In the genomic region with DNA sequence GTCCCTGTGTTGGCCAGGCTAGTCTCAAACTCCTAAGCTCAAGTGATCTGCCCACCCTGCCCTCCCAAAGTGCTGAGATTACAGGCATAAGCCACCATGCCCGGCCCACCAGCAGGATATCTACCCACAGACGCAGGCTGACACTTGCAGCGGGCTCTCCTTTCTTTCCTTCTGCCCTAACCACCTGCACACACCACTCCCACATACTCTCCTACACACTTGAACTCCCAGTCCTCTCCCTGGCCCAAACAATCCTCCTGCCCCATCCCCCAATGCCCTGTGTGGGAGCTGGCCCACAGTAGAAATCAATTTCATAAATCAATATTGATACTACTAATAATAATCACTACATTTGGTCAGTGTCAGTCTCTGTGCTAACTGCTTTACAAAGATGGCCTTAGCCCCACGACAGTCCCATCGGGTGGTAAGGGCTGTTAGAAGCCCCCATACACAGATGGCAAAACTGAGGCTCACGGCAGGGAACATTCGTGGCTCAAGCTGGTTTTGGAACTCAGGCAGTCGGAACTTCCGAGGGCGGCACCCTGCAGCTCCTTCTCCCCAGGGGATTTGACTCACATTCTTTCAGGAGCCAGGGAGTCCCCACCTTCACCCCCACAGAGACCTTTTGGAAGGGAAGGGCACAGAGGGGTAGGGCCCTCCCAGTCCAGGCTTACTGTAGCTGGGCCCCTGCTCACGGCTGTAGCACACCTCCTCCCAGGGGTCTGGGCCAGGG, we compare ENCODE assay signal across 17 cellular contexts. TPM values are rescaled to one million over a fixed set of nuclear protein-coding genes. Genes with fewer than 3 reads are reported as not detected.
DNase-seq lines count a peak whose midpoint lies in the region; ATAC-seq and TF ChIP-seq lines count a peak whose summit lies in the region.
"Had no signal": no experiment of that assay in that cellular context is flagged by ENCODE, and none has a peak within 500 bp of the region (broad histone marks: within the 10 kb centered on the region; RNA-seq: fewer than 3 reads in every experiment).

No MANE protein-coding gene starts in this region.

- no peaks in the 10 kb centered on the region for H4K20me1 ChIP-seq in smooth muscle cell (ENCODE audit: low read depth)

- H3K27me3 Mint-ChIP-seq in activated naive CD8-positive, alpha-beta T cell treated with anti-CD3 and anti-CD28 coated beads, Interleukin-2, amount 10 ng/mL, durations not matched to agents 7 days and 5 days, result peaks cover 72% of the 10 kb centered on the region
- H3K27me3 Mint-ChIP-seq in activated naive CD8-positive, alpha-beta T cell treated with anti-CD3 and anti-CD28 coated beads for 36 hours, result peaks cover 89% of the 10 kb centered on the region
- H3K27me3 Mint-ChIP-seq in T-helper 17 cell, result peaks cover 62% of the 10 kb centered on the region

- H3K79me2 ChIP-seq in smooth muscle cell (ENCODE audit: low read depth), result no peaks in the 10 kb centered on the region

- no peaks in the 10 kb centered on the region for H3F3A ChIP-seq in smooth muscle cell (ENCODE audit: low read depth)

- POLR2A ChIA-PET in activated naive CD8-positive, alpha-beta T cell treated with anti-CD3 and anti-CD28 coated beads, Interleukin-2, amount 10 ng/mL, durations not matched to agents 7 days and 5 days (lab: Charles Lee), result interaction anchor here (0.6 to 1.4 kb wide), 2 partner anchors 41 to 178 kb away, joined by 3 read pairs; no protein-coding TSS in a partner anchor

- H3K4me2 ChIP-seq in smooth muscle cell, result no peak overlapping the region

- H3K4me1 ChIP-seq in iPS-15b (ENCODE audit: control insufficient read depth, insufficient read depth, low read length), result peaks cover 9% of the 10 kb centered on the region
- H3K4me1 ChIP-seq in smooth muscle cell (ENCODE audit: low read depth), result peaks cover 6% of the 10 kb centered on the region

- H3K4me3 Mint-ChIP-seq in activated naive CD8-positive, alpha-beta T cell treated with anti-CD3 and anti-CD28 coated beads, Interleukin-2, amount 10 ng/mL, durations not matched to agents 7 days and 5 days, result peak overlapping the region; percentile 11
- H3K4me3 Mint-ChIP-seq in activated naive CD8-positive, alpha-beta T cell treated with anti-CD3 and anti-CD28 coated beads for 36 hours, result no peak overlapping the region
- H3K4me3 Mint-ChIP-seq in T-helper 17 cell, result peak overlapping the region; percentile 63
- H3K4me3 Mint-ChIP-seq in stimulated activated effector memory CD8-positive, alpha-beta T cell treated with anti-CD3 and anti-CD28 coated beads, Interleukin-12 subunit alpha, Interleukin-12 subunit beta, amount 100 ng/mL, for 72 hours, result peak overlapping the region; percentile 63
- H3K4me3 Mint-ChIP-seq: dendritic cell treated with granulocyte-macrophage colony-stimulating factor and Interleukin-4, amounts not matched to agents 40 ng/mL and 50 ng/mL, for 4 days had no signal

- no peak for TF ChIP-seq CTCF in smooth muscle cell (IDR thresholded peaks at IDR 0.05; ENCODE audit: borderline replicate concordance, insufficient read depth, poor library complexity, severe bottlenecking)

- no peaks in the 10 kb centered on the region for H3K36me3 ChIP-seq in iPS-15b (ENCODE audit: control insufficient read depth, insufficient read depth, low read length)
- no peaks in the 10 kb centered on the region for H3K36me3 ChIP-seq in smooth muscle cell (ENCODE audit: low read depth)
- H3K36me3 ChIP-seq: brain microvascular endothelial cell, heart right ventricle, Peyer's patch had no signal

- H3K27me3 ChIP-seq in iPS-15b (ENCODE audit: control insufficient read depth, insufficient read depth, low read length), result peaks cover 9% of the 10 kb centered on the region
- peaks cover 54% of the 10 kb centered on the region for H3K27me3 ChIP-seq in smooth muscle cell (ENCODE audit: low read depth)
- H3K27me3 ChIP-seq: brain microvascular endothelial cell had no signal

- H3K4me1 Mint-ChIP-seq in activated naive CD8-positive, alpha-beta T cell treated with anti-CD3 and anti-CD28 coated beads, Interleukin-2, amount 10 ng/mL, durations not matched to agents 7 days and 5 days, result peaks cover 17% of the 10 kb centered on the region
- H3K4me1 Mint-ChIP-seq in activated naive CD8-positive, alpha-beta T cell treated with anti-CD3 and anti-CD28 coated beads for 36 hours, result peaks cover 12% of the 10 kb centered on the region
- H3K4me1 Mint-ChIP-seq in T-helper 17 cell, result peaks cover 24% of the 10 kb centered on the region
- peaks cover 30% of the 10 kb centered on the region for H3K4me1 Mint-ChIP-seq in stimulated activated effector memory CD8-positive, alpha-beta T cell treated with anti-CD3 and anti-CD28 coated beads, Interleukin-12 subunit alpha, Interleukin-12 subunit beta, amount 100 ng/mL, for 72 hours

- no peak overlapping the region for H3K27ac Mint-ChIP-seq in activated naive CD8-positive, alpha-beta T cell treated with anti-CD3 and anti-CD28 coated beads, Interleukin-2, amount 10 ng/mL, durations not matched to agents 7 days and 5 days
- no peak overlapping the region for H3K27ac Mint-ChIP-seq in activated naive CD8-positive, alpha-beta T cell treated with anti-CD3 and anti-CD28 coated beads for 36 hours
- no peak overlapping the region for H3K27ac Mint-ChIP-seq in T-helper 17 cell
- H3K27ac Mint-ChIP-seq in stimulated activated effector memory CD8-positive, alpha-beta T cell treated with anti-CD3 and anti-CD28 coated beads, Interleukin-12 subunit alpha, Interleukin-12 subunit beta, amount 100 ng/mL, for 72 hours, result no peak overlapping the region
- H3K27ac Mint-ChIP-seq: dendritic cell treated with granulocyte-macrophage colony-stimulating factor and Interleukin-4, amounts not matched to agents 40 ng/mL and 50 ng/mL, for 4 days had no signal

- peak overlapping the region; percentile 33 for H3K4me3 ChIP-seq in iPS-15b (ENCODE audit: low read depth, low read length)
- no peak overlapping the region for H3K4me3 ChIP-seq in smooth muscle cell
- H3K4me3 ChIP-seq: Peyer's patch had no signal

- no peak overlapping the region for H3K9ac ChIP-seq in iPS-15b (ENCODE audit: low read depth, low read length)
- H3K9ac ChIP-seq in smooth muscle cell (ENCODE audit: low read depth), result no peak overlapping the region

- H3K9me3 ChIP-seq in T-helper 17 cell (ENCODE audit: control insufficient read depth, low read length, poor library complexity, severe bottlenecking) (no peaks in the 10 kb centered on the region), iPS-15b (ENCODE audit: control insufficient read depth, insufficient read depth, low read length) (no peaks in the 10 kb centered on the region), smooth muscle cell (replicated peaks; ENCODE audit: low read depth) (no peaks in the 10 kb centered on the region)
- H3K9me3 ChIP-seq: heart right ventricle, Peyer's patch had no signal

- no peak for ATAC-seq in activated naive CD8-positive, alpha-beta T cell treated with anti-CD3 and anti-CD28 coated beads, Interleukin-2, amount 10 ng/mL, durations not matched to agents 7 days and 5 days (ENCODE audit: low read depth)
- no peak for ATAC-seq in T-helper 17 cell
- no peak for ATAC-seq in stimulated activated effector memory CD8-positive, alpha-beta T cell treated with anti-CD3 and anti-CD28 coated beads, Interleukin-12 subunit alpha, Interleukin-12 subunit beta, amount 100 ng/mL, for 72 hours
- no peak for ATAC-seq in activated CD4-positive, CD25-positive, alpha-beta regulatory T cell treated with anti-CD3 and anti-CD28 coated beads, Interleukin-2, amount 50 U/mL, for 24 hours
- ATAC-seq: heart right ventricle, left colon had no signal

- H3K9me3 Mint-ChIP-seq in activated naive CD8-positive, alpha-beta T cell treated with anti-CD3 and anti-CD28 coated beads, Interleukin-2, amount 10 ng/mL, durations not matched to agents 7 days and 5 days, result no peaks in the 10 kb centered on the region
- H3K9me3 Mint-ChIP-seq in activated naive CD8-positive, alpha-beta T cell treated with anti-CD3 and anti-CD28 coated beads for 36 hours, result no peaks in the 10 kb centered on the region
- H3K9me3 Mint-ChIP-seq in stimulated activated effector memory CD8-positive, alpha-beta T cell treated with anti-CD3 and anti-CD28 coated beads, Interleukin-12 subunit alpha, Interleukin-12 subunit beta, amount 100 ng/mL, for 72 hours, result no peaks in the 10 kb centered on the region
- H3K9me3 Mint-ChIP-seq: dendritic cell treated with granulocyte-macrophage colony-stimulating factor and Interleukin-4, amounts not matched to agents 40 ng/mL and 50 ng/mL, for 4 days had no signal

- no peak overlapping the region for H3K27ac ChIP-seq in smooth muscle cell (ENCODE audit: low read depth)
- H3K27ac ChIP-seq: brain microvascular endothelial cell, heart right ventricle, Peyer's patch, VCaP had no signal

- peaks cover 1% of the 10 kb centered on the region for H3K36me3 Mint-ChIP-seq in activated naive CD8-positive, alpha-beta T cell treated with anti-CD3 and anti-CD28 coated beads, Interleukin-2, amount 10 ng/mL, durations not matched to agents 7 days and 5 days
- no peaks in the 10 kb centered on the region for H3K36me3 Mint-ChIP-seq in activated naive CD8-positive, alpha-beta T cell treated with anti-CD3 and anti-CD28 coated beads for 36 hours
- peaks cover 9% of the 10 kb centered on the region for H3K36me3 Mint-ChIP-seq in T-helper 17 cell (ENCODE audit: low read depth)
- no peaks in the 10 kb centered on the region for H3K36me3 Mint-ChIP-seq in stimulated activated effector memory CD8-positive, alpha-beta T cell treated with anti-CD3 and anti-CD28 coated beads, Interleukin-12 subunit alpha, Interleukin-12 subunit beta, amount 100 ng/mL, for 72 hours

- 71% methylated on average over 10 of the region's 11 CpGs for WGBS in smooth muscle cell (ENCODE audit: low lambda C conversion rate)

- no peak for DNase-seq in activated naive CD8-positive, alpha-beta T cell treated with anti-CD3 and anti-CD28 coated beads, Interleukin-2, amount 10 ng/mL, durations not matched to agents 7 days and 5 days
- DNase-seq in activated naive CD8-positive, alpha-beta T cell treated with anti-CD3 and anti-CD28 coated beads for 36 hours, result no peak
- DNase-seq in T-helper 17 cell (no peak), smooth muscle cell (lab: John Stamatoyannopoulos, UW; ENCODE audit: unreplicated experiment) (no peak), H4 (ENCODE audit: low spot score) (no peak)
- DNase-seq in stimulated activated effector memory CD8-positive, alpha-beta T cell treated with anti-CD3 and anti-CD28 coated beads, Interleukin-12 subunit alpha, Interleukin-12 subunit beta, amount 100 ng/mL, for 72 hours (ENCODE audit: low spot score in 2 of 2), result no peak
- DNase-seq: activated naive CD4-positive, alpha-beta T cell; brain microvascular endothelial cell; heart right ventricle; left colon; NCI-H187 treated with DMSO at 0.1 percent for 48 hours; Peyer's patch had no signal

- H2AFZ ChIP-seq in smooth muscle cell (ENCODE audit: low read depth), result no peak overlapping the region

RNA-seq across cellular contexts. Expression of a gene that starts 3.4 kb away (rescaled TPM):
- under 1 TPM; 0.14 to 0.31 TPM for total RNA-seq in activated naive CD8-positive, alpha-beta T cell treated with anti-CD3 and anti-CD28 coated beads, Interleukin-2, amount 10 ng/mL, durations not matched to agents 7 days and 5 days
- under 1 TPM; 0.41 to 0.50 TPM for total RNA-seq in activated naive CD8-positive, alpha-beta T cell treated with anti-CD3 and anti-CD28 coated beads for 36 hours
- total RNA-seq in T-helper 17 cell (not detected), smooth muscle cell (0.27 TPM in 1 of 2 replicates, not detected in the other)
- polyA plus RNA-seq in smooth muscle cell, result 2.4 and 3.1 TPM in 2 replicates
- 5.1 and 7.2 TPM in 2 replicates for total RNA-seq in H4 (2014; rRNA removed; shearing (Covaris generic))
- total RNA-seq: left colon, Peyer's patch had no signal

RNA-seq across cellular contexts. Expression of a gene that starts 28.7 kb away (rescaled TPM):
- total RNA-seq in activated naive CD8-positive, alpha-beta T cell treated with anti-CD3 and anti-CD28 coated beads, Interleukin-2, amount 10 ng/mL, durations not matched to agents 7 days and 5 days, result not detected
- not detected for total RNA-seq in activated naive CD8-positive, alpha-beta T cell treated with anti-CD3 and anti-CD28 coated beads for 36 hours
- total RNA-seq in T-helper 17 cell, result 1 to 10 TPM in 1 of 2 donors, under 1 TPM in 1; 0.90 to 6.7 TPM
- total RNA-seq in smooth muscle cell, result 4.0 and 8.1 TPM in 2 replicates
- 88.4 and 89.7 TPM in 2 replicates for polyA plus RNA-seq in smooth muscle cell
- not detected in 2 replicates for total RNA-seq in H4 (2014; rRNA removed; shearing (Covaris generic))
- total RNA-seq: M059J had no signal

RNA-seq across cellular contexts. Expression of a gene that starts 36.9 kb away (rescaled TPM):
- 10 to 100 TPM; 50.3 to 60.9 TPM for total RNA-seq in activated naive CD8-positive, alpha-beta T cell treated with anti-CD3 and anti-CD28 coated beads, Interleukin-2, amount 10 ng/mL, durations not matched to agents 7 days and 5 days
- total RNA-seq in activated naive CD8-positive, alpha-beta T cell treated with anti-CD3 and anti-CD28 coated beads for 36 hours, result 10 to 100 TPM; 28.2 to 31.7 TPM
- total RNA-seq in T-helper 17 cell (10 to 100 TPM; 32.2 to 49.1 TPM), smooth muscle cell (153 and 157 TPM in 2 replicates)
- polyA plus RNA-seq in smooth muscle cell, result 201 and 453 TPM in 2 replicates
- total RNA-seq in H4 (2014; rRNA removed; shearing (Covaris generic)), result 1.1 TPM in 1 of 2 replicates, not detected in the other

Comparison
In these comparisons a context has a peak if more than half of its experiments do, and no peak if none do; other contexts are left out.
1. RNA of a gene that starts 36.9 kb away (total RNA-seq): 153 to 157 TPM in smooth muscle cell, 50.3 to 60.9 TPM in activated naive CD8-positive, alpha-beta T cell treated with anti-CD3 and anti-CD28 coated beads, Interleukin-2, amount 10 ng/mL, durations not matched to agents 7 days and 5 days, 32.2 to 49.1 TPM in T-helper 17 cell and 28.2 to 31.7 TPM in activated naive CD8-positive, alpha-beta T cell treated with anti-CD3 and anti-CD28 coated beads for 36 hours; 1.1 TPM in H4; every median in the first group is over 10 times any median in the second.